1 cellular context compared by ENCODE assay signal in the genomic region with DNA sequence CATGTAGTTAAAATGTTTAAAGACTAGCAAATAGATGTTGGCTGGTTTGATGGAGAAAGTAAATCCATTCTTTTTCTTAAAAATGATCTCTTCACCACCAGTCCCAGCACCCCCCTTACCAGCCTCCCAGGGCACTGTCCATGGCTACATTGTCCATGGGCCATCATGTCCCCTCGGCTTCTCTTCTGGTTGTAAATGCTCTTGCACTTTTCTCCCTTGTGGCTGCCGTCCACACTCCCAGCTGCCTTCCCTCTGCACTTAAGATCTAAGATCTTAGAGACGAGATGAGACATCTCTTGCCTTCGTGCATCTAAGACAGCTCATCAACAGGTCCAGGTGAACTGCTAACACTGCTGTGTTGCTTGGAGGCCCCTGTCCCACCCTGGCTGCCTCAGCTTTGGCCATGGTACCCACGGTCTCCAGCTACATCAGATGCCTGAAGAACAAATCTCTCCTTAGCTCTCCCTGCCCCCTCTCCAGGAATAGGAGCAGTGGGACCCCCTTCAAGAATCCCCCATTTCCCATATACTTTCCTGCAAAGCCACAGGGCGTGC.
TF ChIP-seq lines count a peak whose summit lies in the region.

No MANE protein-coding gene starts in this region.

TF ChIP-seq in WTC11, 78 proteins besides CTCF, POLR2A, EP300 and RAD21 (continued from another document):
- TF ChIP-seq NFYB (CRISPR knock-in tag; conservative IDR thresholded peaks at IDR 0.05; ENCODE audit: low read depth): no peak
- no peak for TF ChIP-seq ATF1 (CRISPR knock-in tag; IDR thresholded peaks at IDR 0.05)
- TF ChIP-seq, protein P1, sequence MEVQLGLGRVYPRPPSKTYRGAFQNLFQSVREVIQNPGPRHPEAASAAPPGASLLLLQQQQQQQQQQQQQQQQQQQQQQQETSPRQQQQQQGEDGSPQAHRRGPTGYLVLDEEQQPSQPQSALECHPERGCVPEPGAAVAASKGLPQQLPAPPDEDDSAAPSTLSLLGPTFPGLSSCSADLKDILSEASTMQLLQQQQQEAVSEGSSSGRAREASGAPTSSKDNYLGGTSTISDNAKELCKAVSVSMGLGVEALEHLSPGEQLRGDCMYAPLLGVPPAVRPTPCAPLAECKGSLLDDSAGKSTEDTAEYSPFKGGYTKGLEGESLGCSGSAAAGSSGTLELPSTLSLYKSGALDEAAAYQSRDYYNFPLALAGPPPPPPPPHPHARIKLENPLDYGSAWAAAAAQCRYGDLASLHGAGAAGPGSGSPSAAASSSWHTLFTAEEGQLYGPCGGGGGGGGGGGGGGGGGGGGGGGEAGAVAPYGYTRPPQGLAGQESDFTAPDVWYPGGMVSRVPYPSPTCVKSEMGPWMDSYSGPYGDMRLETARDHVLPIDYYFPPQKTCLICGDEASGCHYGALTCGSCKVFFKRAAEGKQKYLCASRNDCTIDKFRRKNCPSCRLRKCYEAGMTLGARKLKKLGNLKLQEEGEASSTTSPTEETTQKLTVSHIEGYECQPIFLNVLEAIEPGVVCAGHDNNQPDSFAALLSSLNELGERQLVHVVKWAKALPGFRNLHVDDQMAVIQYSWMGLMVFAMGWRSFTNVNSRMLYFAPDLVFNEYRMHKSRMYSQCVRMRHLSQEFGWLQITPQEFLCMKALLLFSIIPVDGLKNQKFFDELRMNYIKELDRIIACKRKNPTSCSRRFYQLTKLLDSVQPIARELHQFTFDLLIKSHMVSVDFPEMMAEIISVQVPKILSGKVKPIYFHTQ (CRISPR knock-in tag; IDR thresholded peaks at IDR 0.05): no peak
- no peak for TF ChIP-seq EMX1 (CRISPR knock-in tag; IDR thresholded peaks at IDR 0.05)
- TF ChIP-seq, protein P2, sequence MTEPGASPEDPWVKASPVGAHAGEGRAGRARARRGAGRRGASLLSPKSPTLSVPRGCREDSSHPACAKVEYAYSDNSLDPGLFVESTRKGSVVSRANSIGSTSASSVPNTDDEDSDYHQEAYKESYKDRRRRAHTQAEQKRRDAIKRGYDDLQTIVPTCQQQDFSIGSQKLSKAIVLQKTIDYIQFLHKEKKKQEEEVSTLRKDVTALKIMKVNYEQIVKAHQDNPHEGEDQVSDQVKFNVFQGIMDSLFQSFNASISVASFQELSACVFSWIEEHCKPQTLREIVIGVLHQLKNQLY (CRISPR knock-in tag; IDR thresholded peaks at IDR 0.05): no peak
- TF ChIP-seq ZNF396 (CRISPR knock-in tag; IDR thresholded peaks at IDR 0.05; ENCODE audit: borderline replicate concordance): no peak
- TF ChIP-seq NFATC4 (CRISPR knock-in tag; IDR thresholded peaks at IDR 0.05): no peak
- no peak for TF ChIP-seq FOXJ3 (CRISPR knock-in tag; IDR thresholded peaks at IDR 0.05; ENCODE audit: borderline replicate concordance)
- TF ChIP-seq, protein P3, sequence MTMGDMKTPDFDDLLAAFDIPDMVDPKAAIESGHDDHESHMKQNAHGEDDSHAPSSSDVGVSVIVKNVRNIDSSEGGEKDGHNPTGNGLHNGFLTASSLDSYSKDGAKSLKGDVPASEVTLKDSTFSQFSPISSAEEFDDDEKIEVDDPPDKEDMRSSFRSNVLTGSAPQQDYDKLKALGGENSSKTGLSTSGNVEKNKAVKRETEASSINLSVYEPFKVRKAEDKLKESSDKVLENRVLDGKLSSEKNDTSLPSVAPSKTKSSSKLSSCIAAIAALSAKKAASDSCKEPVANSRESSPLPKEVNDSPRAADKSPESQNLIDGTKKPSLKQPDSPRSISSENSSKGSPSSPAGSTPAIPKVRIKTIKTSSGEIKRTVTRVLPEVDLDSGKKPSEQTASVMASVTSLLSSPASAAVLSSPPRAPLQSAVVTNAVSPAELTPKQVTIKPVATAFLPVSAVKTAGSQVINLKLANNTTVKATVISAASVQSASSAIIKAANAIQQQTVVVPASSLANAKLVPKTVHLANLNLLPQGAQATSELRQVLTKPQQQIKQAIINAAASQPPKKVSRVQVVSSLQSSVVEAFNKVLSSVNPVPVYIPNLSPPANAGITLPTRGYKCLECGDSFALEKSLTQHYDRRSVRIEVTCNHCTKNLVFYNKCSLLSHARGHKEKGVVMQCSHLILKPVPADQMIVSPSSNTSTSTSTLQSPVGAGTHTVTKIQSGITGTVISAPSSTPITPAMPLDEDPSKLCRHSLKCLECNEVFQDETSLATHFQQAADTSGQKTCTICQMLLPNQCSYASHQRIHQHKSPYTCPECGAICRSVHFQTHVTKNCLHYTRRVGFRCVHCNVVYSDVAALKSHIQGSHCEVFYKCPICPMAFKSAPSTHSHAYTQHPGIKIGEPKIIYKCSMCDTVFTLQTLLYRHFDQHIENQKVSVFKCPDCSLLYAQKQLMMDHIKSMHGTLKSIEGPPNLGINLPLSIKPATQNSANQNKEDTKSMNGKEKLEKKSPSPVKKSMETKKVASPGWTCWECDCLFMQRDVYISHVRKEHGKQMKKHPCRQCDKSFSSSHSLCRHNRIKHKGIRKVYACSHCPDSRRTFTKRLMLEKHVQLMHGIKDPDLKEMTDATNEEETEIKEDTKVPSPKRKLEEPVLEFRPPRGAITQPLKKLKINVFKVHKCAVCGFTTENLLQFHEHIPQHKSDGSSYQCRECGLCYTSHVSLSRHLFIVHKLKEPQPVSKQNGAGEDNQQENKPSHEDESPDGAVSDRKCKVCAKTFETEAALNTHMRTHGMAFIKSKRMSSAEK (CRISPR knock-in tag; IDR thresholded peaks at IDR 0.05; ENCODE audit: borderline replicate concordance): no peak
- TF ChIP-seq, protein P4, sequence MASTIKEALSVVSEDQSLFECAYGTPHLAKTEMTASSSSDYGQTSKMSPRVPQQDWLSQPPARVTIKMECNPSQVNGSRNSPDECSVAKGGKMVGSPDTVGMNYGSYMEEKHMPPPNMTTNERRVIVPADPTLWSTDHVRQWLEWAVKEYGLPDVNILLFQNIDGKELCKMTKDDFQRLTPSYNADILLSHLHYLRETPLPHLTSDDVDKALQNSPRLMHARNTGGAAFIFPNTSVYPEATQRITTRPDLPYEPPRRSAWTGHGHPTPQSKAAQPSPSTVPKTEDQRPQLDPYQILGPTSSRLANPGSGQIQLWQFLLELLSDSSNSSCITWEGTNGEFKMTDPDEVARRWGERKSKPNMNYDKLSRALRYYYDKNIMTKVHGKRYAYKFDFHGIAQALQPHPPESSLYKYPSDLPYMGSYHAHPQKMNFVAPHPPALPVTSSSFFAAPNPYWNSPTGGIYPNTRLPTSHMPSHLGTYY (CRISPR knock-in tag; IDR thresholded peaks at IDR 0.05): no peak
- no peak for TF ChIP-seq ZNF423 (CRISPR knock-in tag; IDR thresholded peaks at IDR 0.05)
- no peak for TF ChIP-seq JAZF1 (CRISPR knock-in tag; IDR thresholded peaks at IDR 0.05)
- TF ChIP-seq MYBL2 (CRISPR knock-in tag; IDR thresholded peaks at IDR 0.05): no peak
- no peak for TF ChIP-seq OVOL2 (CRISPR knock-in tag; IDR thresholded peaks at IDR 0.05; ENCODE audit: borderline replicate concordance)
TF ChIP-seq in WTC11: peak in this region for 0.
